14 cellular contexts compared by ENCODE assay signal in the genomic region with DNA sequence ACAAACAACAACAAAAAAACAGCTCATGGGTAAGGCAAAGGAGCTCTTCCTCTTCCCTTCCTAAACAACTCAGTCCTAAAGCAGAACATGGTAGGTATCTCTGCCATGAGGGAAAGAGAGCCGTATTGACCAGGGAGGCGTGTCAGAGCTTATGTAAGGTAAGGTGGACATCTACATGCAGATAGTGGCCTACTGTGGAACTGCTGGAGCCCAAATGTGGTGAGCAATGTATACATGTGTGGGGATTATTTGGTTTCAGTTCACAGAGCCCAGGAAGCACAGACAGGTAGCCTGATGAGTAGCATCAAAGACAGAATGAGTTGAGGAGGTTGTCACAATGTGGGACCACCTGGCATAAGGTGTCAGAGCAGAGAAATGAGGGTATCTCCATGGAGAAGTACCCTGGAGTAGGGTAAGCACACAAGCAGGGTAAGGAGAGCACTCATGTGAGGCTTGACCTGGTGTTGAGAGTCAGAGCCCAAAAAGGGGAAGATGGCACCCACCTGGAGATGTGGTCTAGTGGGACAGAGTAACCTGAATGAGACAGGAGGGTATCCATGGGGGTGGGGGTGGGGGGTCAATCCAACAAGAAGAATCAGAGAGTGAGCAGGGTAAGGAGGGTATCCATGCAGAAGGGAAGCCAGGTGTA.
A peak's percentile ranks its signal among the peaks of the same experiment; 100 is the strongest.
DNase-seq lines count a peak whose midpoint lies in the region; ATAC-seq and TF ChIP-seq lines count a peak whose summit lies in the region.
"Had no signal": no experiment of that assay in that cellular context is flagged by ENCODE, and none has a peak within 500 bp of the region (broad histone marks: within the 10 kb centered on the region; RNA-seq: fewer than 3 reads in every experiment).

No MANE protein-coding gene starts in this region.

- H3K27me3 Mint-ChIP-seq in activated naive CD4-positive, alpha-beta T cell treated with anti-CD3 and anti-CD28 coated beads, Interleukin-2, amount 50 U/mL, for 24 hours, result no peaks in the 10 kb centered on the region

- peak overlapping the region; percentile 64 for H3K27ac Mint-ChIP-seq in activated naive CD4-positive, alpha-beta T cell treated with anti-CD3 and anti-CD28 coated beads, Interleukin-2, amount 50 U/mL, for 24 hours
- peak overlapping the region; percentile 72 for H3K27ac Mint-ChIP-seq in stimulated activated effector memory CD8-positive, alpha-beta T cell treated with anti-CD3 and anti-CD28 coated beads, Interleukin-12 subunit alpha, Interleukin-12 subunit beta, amount 100 ng/mL, for 72 hours

- H3K4me3 Mint-ChIP-seq in activated naive CD4-positive, alpha-beta T cell treated with anti-CD3 and anti-CD28 coated beads, Interleukin-2, amount 50 U/mL, for 24 hours, result no peak overlapping the region
- no peak overlapping the region for H3K4me3 Mint-ChIP-seq in stimulated activated effector memory CD8-positive, alpha-beta T cell treated with anti-CD3 and anti-CD28 coated beads, Interleukin-12 subunit alpha, Interleukin-12 subunit beta, amount 100 ng/mL, for 72 hours

- no peaks in the 10 kb centered on the region for H3K27me3 ChIP-seq in RWPE2 (ENCODE audit: insufficient read depth, poor library complexity, severe bottlenecking)
- H3K27me3 ChIP-seq: pancreas had no signal

- no peak for TF ChIP-seq CTCF in RWPE2 (IDR thresholded peaks at IDR 0.05; ENCODE audit: poor library complexity, severe bottlenecking)
- no peak for TF ChIP-seq CTCF in epithelial cell of esophagus (IDR thresholded peaks at IDR 0.05; ENCODE audit: insufficient read depth, low read depth, low read length, missing control alignments)

- DNase-seq in activated naive CD4-positive, alpha-beta T cell treated with anti-CD3 and anti-CD28 coated beads, Interleukin-2, amount 50 U/mL, for 16 hours, result no peak
- DNase-seq in RWPE2 (ENCODE audit: low spot score) (no peak), epithelial cell of esophagus (ENCODE audit: low read depth) (peak; percentile 9), cortex of kidney (lab: John Stamatoyannopoulos, UW) (no peak), globus pallidus (ENCODE audit: low spot score) (no peak)
- DNase-seq in stimulated activated effector memory CD8-positive, alpha-beta T cell treated with anti-CD3 and anti-CD28 coated beads, Interleukin-12 subunit alpha, Interleukin-12 subunit beta, amount 100 ng/mL, for 72 hours (ENCODE audit: low spot score in 2 of 2), result no peak
- DNase-seq: activated CD8-positive, alpha-beta memory T cell treated with anti-CD3 and anti-CD28 coated beads for 24 hours; activated gamma-delta T cell treated with Interleukin-2 at 50 U/mL for 16 hours; GDM1; NCI-H1417 treated with DMSO at 0.1 percent for 48 hours; NCI-H345; pancreas had no signal

- H3K4me1 ChIP-seq in RWPE2 (ENCODE audit: insufficient read depth, poor library complexity, severe bottlenecking), result peaks cover 6% of the 10 kb centered on the region
- H3K4me1 ChIP-seq: pancreas had no signal

- H3K9me3 ChIP-seq in RWPE2 (ENCODE audit: severe bottlenecking), result peaks cover 4% of the 10 kb centered on the region
- H3K9me3 ChIP-seq: pancreas had no signal

- ATAC-seq in RWPE2 (ENCODE audit: low read depth), result peak; percentile 27; the same call in 1 of the 3 replicates
- ATAC-seq in stimulated activated effector memory CD8-positive, alpha-beta T cell treated with anti-CD3 and anti-CD28 coated beads, Interleukin-12 subunit alpha, Interleukin-12 subunit beta, amount 100 ng/mL, for 72 hours, result no peak
- ATAC-seq in GM21528 (IDR thresholded peaks at IDR 0.05; ENCODE audit: low FRiP score, unreplicated experiment), result no peak

- peaks cover 35% of the 10 kb centered on the region for H3K36me3 Mint-ChIP-seq in activated naive CD4-positive, alpha-beta T cell treated with anti-CD3 and anti-CD28 coated beads, Interleukin-2, amount 50 U/mL, for 24 hours
- peaks cover 58% of the 10 kb centered on the region for H3K36me3 Mint-ChIP-seq in stimulated activated effector memory CD8-positive, alpha-beta T cell treated with anti-CD3 and anti-CD28 coated beads, Interleukin-12 subunit alpha, Interleukin-12 subunit beta, amount 100 ng/mL, for 72 hours

- peaks cover 74% of the 10 kb centered on the region for H3K36me3 ChIP-seq in RWPE2 (ENCODE audit: low read depth)

- H3K4me1 Mint-ChIP-seq in activated naive CD4-positive, alpha-beta T cell treated with anti-CD3 and anti-CD28 coated beads, Interleukin-2, amount 50 U/mL, for 24 hours, result peaks cover 24% of the 10 kb centered on the region
- H3K4me1 Mint-ChIP-seq in stimulated activated effector memory CD8-positive, alpha-beta T cell treated with anti-CD3 and anti-CD28 coated beads, Interleukin-12 subunit alpha, Interleukin-12 subunit beta, amount 100 ng/mL, for 72 hours, result peaks cover 17% of the 10 kb centered on the region

- peaks cover 5% of the 10 kb centered on the region for H3K9me3 Mint-ChIP-seq in activated naive CD4-positive, alpha-beta T cell treated with anti-CD3 and anti-CD28 coated beads, Interleukin-2, amount 50 U/mL, for 24 hours
- no peaks in the 10 kb centered on the region for H3K9me3 Mint-ChIP-seq in stimulated activated effector memory CD8-positive, alpha-beta T cell treated with anti-CD3 and anti-CD28 coated beads, Interleukin-12 subunit alpha, Interleukin-12 subunit beta, amount 100 ng/mL, for 72 hours

- no peak overlapping the region for H3K4me3 ChIP-seq in RWPE2 (ENCODE audit: severe bottlenecking)
- H3K4me3 ChIP-seq in epithelial cell of esophagus (ENCODE audit: low read length), result no peak overlapping the region
- H3K4me3 ChIP-seq: pancreas had no signal

- H3K27ac ChIP-seq in RWPE2 (ENCODE audit: poor library complexity, severe bottlenecking), result no peak overlapping the region
- H3K27ac ChIP-seq: pancreas had no signal
